Comparison of ENCODE assay signal across 21 cellular contexts in the genomic region with DNA sequence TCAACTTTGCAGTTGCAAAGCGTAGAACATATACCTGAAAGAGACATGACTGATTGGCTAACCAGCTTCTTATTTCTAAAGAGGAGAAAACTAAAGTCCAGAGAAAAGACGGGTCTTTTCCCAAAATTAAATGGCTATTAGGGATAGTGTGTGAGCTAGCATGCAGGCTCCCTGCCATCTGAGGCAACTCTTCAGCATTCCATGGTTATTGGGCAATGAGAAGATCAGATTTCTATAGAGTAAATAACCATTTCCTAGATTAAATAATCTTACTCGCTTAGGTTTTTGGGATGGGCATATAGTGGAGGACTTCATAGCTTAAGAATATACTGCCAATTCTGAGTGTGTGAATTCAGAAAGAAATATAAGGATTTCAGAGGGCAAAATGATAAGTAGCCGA.
DNase-seq lines count a peak whose midpoint lies in the region; ATAC-seq and TF ChIP-seq lines count a peak whose summit lies in the region.
"Had no signal": no experiment of that assay in that cellular context is flagged by ENCODE, and none has a peak within 500 bp of the region (broad histone marks: within the 10 kb centered on the region; RNA-seq: fewer than 3 reads in every experiment).

No MANE protein-coding gene starts in this region.

- H3K36me3 ChIP-seq in mesenchymal stem cell (ENCODE audit: control insufficient read depth in 1 of 2, insufficient read depth in 2 of 2, low read depth in 1 of 2, low read length in 2 of 2) = no peaks in the 10 kb centered on the region
- no peaks in the 10 kb centered on the region for H3K36me3 ChIP-seq in brain microvascular endothelial cell (replicated peaks)
- H3K36me3 ChIP-seq: breast epithelium, ovary, stomach had no signal

- H3K4me2 ChIP-seq in mesenchymal stem cell (ENCODE audit: low read length, poor library complexity, severe bottlenecking) = no peak overlapping the region

- peak overlapping the region; percentile 80 for H2AK5ac ChIP-seq in mesenchymal stem cell (ENCODE audit: low read length, severe bottlenecking)

- in situ Hi-C loops in astrocyte of the spinal cord (cut with HindIII; ENCODE audit: low sequenced_read_pairs) (no loop called here), brain microvascular endothelial cell (cut with HindIII; ENCODE audit: low pct_ligation_motif_present, low sequenced_read_pairs) (no loop called here)

- no peak overlapping the region for H2BK5ac ChIP-seq in mesenchymal stem cell (ENCODE audit: low read depth, low read length, poor library complexity, severe bottlenecking)

- 97% methylated on average over 4 of the region's 4 CpGs for WGBS in mesenchymal stem cell

- no peak overlapping the region for H3K27ac ChIP-seq in CD4-positive, alpha-beta T cell (ENCODE audit: low read depth, low read length)
- H3K27ac ChIP-seq in mesenchymal stem cell (ENCODE audit: low read length, poor library complexity, severe bottlenecking) (no peak overlapping the region), brain microvascular endothelial cell (no peak overlapping the region)
- H3K27ac ChIP-seq: breast epithelium, epithelial cell of prostate, ovary, stomach had no signal

- no peak overlapping the region for H2BK12ac ChIP-seq in mesenchymal stem cell (ENCODE audit: low read length in 2 of 2)

- no peak for TF ChIP-seq CTCF in CD4-positive, alpha-beta T cell (IDR thresholded peaks at IDR 0.05)
- TF ChIP-seq CTCF in HFFc6 (IDR thresholded peaks at IDR 0.05) (no peak), astrocyte of the spinal cord (IDR thresholded peaks at IDR 0.05; ENCODE audit: low read depth, low read length) (no peak), brain microvascular endothelial cell (IDR thresholded peaks at IDR 0.05; ENCODE audit: low read depth, low read length, missing control alignments) (no peak)

- H3K4me3 Mint-ChIP-seq in CD4-positive, alpha-beta T cell = peak overlapping the region; percentile 9
- H3K4me3 Mint-ChIP-seq in HFFc6 = no peak overlapping the region
- H3K4me3 Mint-ChIP-seq: activated T-cell treated with anti-CD3 and anti-CD28 coated beads, Interleukin-2, amount 50 U/mL, for 24 hours had no signal

- peak overlapping the region; percentile 10 for H3K9ac ChIP-seq in mesenchymal stem cell (ENCODE audit: low read length)

- H3K27me3 Mint-ChIP-seq in CD4-positive, alpha-beta T cell = no peaks in the 10 kb centered on the region
- no peaks in the 10 kb centered on the region; the same call in 1 of the 2 replicates for H3K27me3 Mint-ChIP-seq in HFFc6 (ENCODE audit: insufficient read depth)

- H4K8ac ChIP-seq in mesenchymal stem cell (ENCODE audit: low read length) = no peak overlapping the region

- POLR2A ChIA-PET in CD4-positive, alpha-beta T cell (lab: Charles Lee) = interaction anchor here (0.7 kb wide), 1 partner anchor 33 kb away, joined by 3 read pairs; no protein-coding TSS in a partner anchor

- H3K79me1 ChIP-seq in mesenchymal stem cell (replicated peaks; ENCODE audit: low read length, poor library complexity, severe bottlenecking) = peaks cover 1% of the 10 kb centered on the region

- no peak overlapping the region for H2BK120ac ChIP-seq in mesenchymal stem cell (ENCODE audit: low read depth, low read length)

- H3K4ac ChIP-seq in mesenchymal stem cell (ENCODE audit: low read depth in 1 of 2, low read length in 2 of 2) = no peak overlapping the region

- CTCF ChIA-PET in CD4-positive, alpha-beta T cell (lab: Charles Lee) = no interaction called here

- no peak overlapping the region for H3K14ac ChIP-seq in mesenchymal stem cell (ENCODE audit: low read length in 2 of 2)

- peak overlapping the region; percentile 52 for H4K91ac ChIP-seq in mesenchymal stem cell (ENCODE audit: low read length)

- peak overlapping the region in 1 of 2 experiments; percentile 68 for H3K18ac ChIP-seq in mesenchymal stem cell (ENCODE audit: low read depth in 1 of 2, low read length in 2 of 2)

- H3K23ac ChIP-seq in mesenchymal stem cell (ENCODE audit: low read length in 2 of 2) = no peak overlapping the region

- no peaks in the 10 kb centered on the region for H3K9me3 ChIP-seq in CD4-positive, alpha-beta T cell (ENCODE audit: control insufficient read depth, low read length)
- H3K9me3 ChIP-seq in mesenchymal stem cell (ENCODE audit: control insufficient read depth, low read length) = no peaks in the 10 kb centered on the region
- H3K9me3 ChIP-seq: breast epithelium, ovary, stomach had no signal

- no peaks in the 10 kb centered on the region for H3K36me3 Mint-ChIP-seq in CD4-positive, alpha-beta T cell (ENCODE audit: low read depth)
- no peaks in the 10 kb centered on the region for H3K36me3 Mint-ChIP-seq in HFFc6 (ENCODE audit: low read depth)

- no peak overlapping the region for H3K4me3 ChIP-seq in astrocyte of the spinal cord (ENCODE audit: low read depth, low read length)
- H3K4me3 ChIP-seq in mesenchymal stem cell (ENCODE audit: insufficient read depth in 1 of 2, low read depth in 1 of 2, low read length in 2 of 2) = no peak overlapping the region
- no peak overlapping the region for H3K4me3 ChIP-seq in brain microvascular endothelial cell (ENCODE audit: low read depth, low read length)
- H3K4me3 ChIP-seq: breast epithelium, ovary, stomach had no signal

- intact Hi-C loops in CD4-positive, alpha-beta T cell (cut with DNase I, micrococcal nuclease) = no loop called here

- no peak overlapping the region for H2BK15ac ChIP-seq in mesenchymal stem cell (ENCODE audit: low read depth, poor library complexity, severe bottlenecking)

- ATAC-seq in CD4-positive, alpha-beta T cell (ENCODE audit: poor library complexity) = no peak
- ATAC-seq in GM18858 (IDR thresholded peaks at IDR 0.05; ENCODE audit: unreplicated experiment) = no peak
- ATAC-seq in GM21381 (IDR thresholded peaks at IDR 0.05; ENCODE audit: unreplicated experiment) = no peak
- ATAC-seq: left ventricle myocardium superior had no signal

- no peak overlapping the region for H2AFZ ChIP-seq in mesenchymal stem cell (ENCODE audit: low read depth, low read length)

- no peak for DNase-seq in CD4-positive, alpha-beta T cell
- DNase-seq in HFFc6 = peak; percentile 33
- peak; percentile 36 for DNase-seq in astrocyte of the spinal cord (ENCODE audit: low read depth, low spot score)
- peak; percentile 39 for DNase-seq in mesenchymal stem cell
- no peak for DNase-seq in brain microvascular endothelial cell
- DNase-seq: activated CD4-positive, alpha-beta T cell treated with anti-CD3 and anti-CD28 coated beads, Interleukin-2, amount 50 U/mL, for 4 hours; activated naive CD4-positive, alpha-beta T cell treated with anti-CD3 and anti-CD28 coated beads, Interleukin-2, amount 50 U/mL, for 16 hours; activated T-cell treated with anti-CD3 and anti-CD28 coated beads, Interleukin-2, amount 50 U/mL, for 24 hours; head of caudate nucleus; left ventricle myocardium superior; NCI-H1694; NCI-H446; ovary; SIG-M5; stimulated activated CD4-positive, alpha-beta T cell treated with anti-CD3 and anti-CD28 coated beads, Interleukin-2, amount 100 ng/mL, for 24 hours; stomach; T-helper 1 cell had no signal

- H3K9me3 Mint-ChIP-seq in CD4-positive, alpha-beta T cell = no peaks in the 10 kb centered on the region
- H3K9me3 Mint-ChIP-seq in HFFc6 = no peaks in the 10 kb centered on the region
- H3K9me3 Mint-ChIP-seq: activated T-cell treated with anti-CD3 and anti-CD28 coated beads, Interleukin-2, amount 50 U/mL, for 24 hours had no signal

- no peak overlapping the region for H3K27ac Mint-ChIP-seq in CD4-positive, alpha-beta T cell
- peak overlapping the region; percentile 38 for H3K27ac Mint-ChIP-seq in HFFc6

- peaks cover 55% of the 10 kb centered on the region for H3K4me1 Mint-ChIP-seq in CD4-positive, alpha-beta T cell (ENCODE audit: low read depth)
- peaks cover 82% of the 10 kb centered on the region for H3K4me1 Mint-ChIP-seq in HFFc6 (ENCODE audit: low read depth)

- H3K4me1 ChIP-seq in mesenchymal stem cell (ENCODE audit: control insufficient read depth, insufficient read depth, low read depth, low read length) = peaks cover 6% of the 10 kb centered on the region
- H3K4me1 ChIP-seq: breast epithelium had no signal

- no peaks in the 10 kb centered on the region for H3K27me3 ChIP-seq in CD4-positive, alpha-beta T cell (ENCODE audit: control insufficient read depth, insufficient read depth, low read length)
- H3K27me3 ChIP-seq in mesenchymal stem cell (ENCODE audit: control insufficient read depth in 1 of 2, insufficient read depth in 1 of 2, low read length in 2 of 2) (no peaks in the 10 kb centered on the region), brain microvascular endothelial cell (replicated peaks) (no peaks in the 10 kb centered on the region)
- H3K27me3 ChIP-seq: breast epithelium, ovary, stomach had no signal

Comparison
In these comparisons a context has a peak if more than half of its experiments do, and no peak if none do; other contexts are left out.
1. DNase-seq: peak in HFFc6 (single experiment), astrocyte of the spinal cord (single experiment) and mesenchymal stem cell (single experiment); none in CD4-positive, alpha-beta T cell (0 of 10) and brain microvascular endothelial cell (single experiment).